ENCODE assay signal across 9 cellular contexts in genomic region chr15:66254364-66255292, GRCh38. TPM values are rescaled to one million over a fixed set of nuclear protein-coding genes. Genes with fewer than 3 reads are reported as not detected.
DNase-seq lines count a peak whose midpoint lies in the region; ATAC-seq and TF ChIP-seq lines count a peak whose summit lies in the region.
"Had no signal": no experiment of that assay in that cellular context is flagged by ENCODE, and none has a peak within 500 bp of the region (broad histone marks: within the 10 kb centered on the region; RNA-seq: fewer than 3 reads in every experiment).

No MANE protein-coding gene starts in this region.

- 38 to 46% (median 46%) methylated on average over 35 of the region's 35 CpGs for WGBS in psoas muscle, 3 donors
- WGBS in ovary, 3 donors, result 10 to 15% (median 13%) methylated on average over 35 of the region's 35 CpGs

- no peak overlapping the region for H3K27ac ChIP-seq in psoas muscle
- no peak overlapping the region for H3K27ac ChIP-seq in ovary
- H3K27ac ChIP-seq: body of pancreas had no signal

- H3K27me3 Mint-ChIP-seq in activated CD8-positive, alpha-beta T cell treated with anti-CD3 and anti-CD28 coated beads, Interleukin-2, amount 10 ng/mL, durations not matched to agents 7 days and 5 days (ENCODE audit: low read depth), result peaks cover 67% of the 10 kb centered on the region

- no peaks in the 10 kb centered on the region for H3K9me3 ChIP-seq in psoas muscle
- no peaks in the 10 kb centered on the region for H3K9me3 ChIP-seq in ovary
- H3K9me3 ChIP-seq: body of pancreas had no signal

- no peak overlapping the region for H3K27ac Mint-ChIP-seq in activated CD8-positive, alpha-beta T cell treated with anti-CD3 and anti-CD28 coated beads, Interleukin-2, amount 10 ng/mL, durations not matched to agents 7 days and 5 days

- DNase-seq in ELF-1 (ENCODE audit: low read depth, low spot score) (peak; percentile 56), fibroblast of villous mesenchyme (ENCODE audit: low read depth) (no peak), psoas muscle (no peak), NCI-H1930 (lab: John Stamatoyannopoulos, UW) (no peak), ovary (no peak)
- no peak for DNase-seq in activated CD8-positive, alpha-beta T cell treated with anti-CD3 and anti-CD28 coated beads, Interleukin-2, amount 10 ng/mL, durations not matched to agents 7 days and 5 days

- no peak for TF ChIP-seq CTCF in WI38 (IDR thresholded peaks at IDR 0.05; ENCODE audit: low read depth, low read length)
- no peak for TF ChIP-seq CTCF in fibroblast of villous mesenchyme (IDR thresholded peaks at IDR 0.05; ENCODE audit: insufficient read depth, low read depth, low read length)
- no peak for TF ChIP-seq CTCF in psoas muscle (IDR thresholded peaks at IDR 0.05)
- no peak for TF ChIP-seq CTCF in ovary (IDR thresholded peaks at IDR 0.05)

- POLR2A ChIA-PET in activated CD8-positive, alpha-beta T cell treated with anti-CD3 and anti-CD28 coated beads, Interleukin-2, amount 10 ng/mL, durations not matched to agents 7 days and 5 days (lab: Charles Lee), result no interaction called here

- H3K9me3 Mint-ChIP-seq in activated CD8-positive, alpha-beta T cell treated with anti-CD3 and anti-CD28 coated beads, Interleukin-2, amount 10 ng/mL, durations not matched to agents 7 days and 5 days (ENCODE audit: insufficient read depth), result no peaks in the 10 kb centered on the region

- no peaks in the 10 kb centered on the region for H3K36me3 ChIP-seq in psoas muscle (ENCODE audit: insufficient read depth in 1 of 2, low read depth in 1 of 2)
- no peaks in the 10 kb centered on the region for H3K36me3 ChIP-seq in ovary

- TF ChIP-seq EP300 in ovary (IDR thresholded peaks at IDR 0.05), result no peak

- CTCF ChIA-PET in activated CD8-positive, alpha-beta T cell treated with anti-CD3 and anti-CD28 coated beads, Interleukin-2, amount 10 ng/mL, durations not matched to agents 7 days and 5 days (lab: Charles Lee), result no interaction called here

- peak overlapping the region; percentile 41 for H3K4me3 ChIP-seq in WI38 (ENCODE audit: low read depth, low read length)
- H3K4me3 ChIP-seq in fibroblast of villous mesenchyme (ENCODE audit: low read depth, low read length), result peak overlapping the region; percentile 54
- peak overlapping the region; percentile 67 for H3K4me3 ChIP-seq in psoas muscle
- H3K4me3 ChIP-seq in ovary, result no peak overlapping the region
- H3K4me3 ChIP-seq: body of pancreas had no signal

- peaks cover 4 to 75% (median 20%) of the 10 kb centered on the region in 3 donors for H3K27me3 ChIP-seq in psoas muscle (ENCODE audit: insufficient read depth in 3 of 3, low read length in 2 of 3)
- H3K27me3 ChIP-seq in ovary, result no peaks in the 10 kb centered on the region

- H3K4me3 Mint-ChIP-seq in activated CD8-positive, alpha-beta T cell treated with anti-CD3 and anti-CD28 coated beads, Interleukin-2, amount 10 ng/mL, durations not matched to agents 7 days and 5 days, result no peak overlapping the region

- peaks cover 12% of the 10 kb centered on the region for H3K4me1 ChIP-seq in psoas muscle
- H3K4me1 ChIP-seq in ovary (ENCODE audit: insufficient read depth), result peaks cover 5% of the 10 kb centered on the region

- no peak for TF ChIP-seq POLR2A in ovary (IDR thresholded peaks at IDR 0.05)

- peaks cover 24% of the 10 kb centered on the region for H3K4me1 Mint-ChIP-seq in activated CD8-positive, alpha-beta T cell treated with anti-CD3 and anti-CD28 coated beads, Interleukin-2, amount 10 ng/mL, durations not matched to agents 7 days and 5 days (ENCODE audit: low read depth)

- intact Hi-C loops in psoas muscle (cut with DNase I) (loop anchor here in 1 of 2 donors (5.0 kb wide), 1 partner anchor 33 kb away; no protein-coding TSS in a partner anchor), ovary (cut with DNase I) (loop anchor here in 1 of 4 donors (5.0 kb wide), 1 partner anchor 617 kb away; no protein-coding TSS in a partner anchor)

- ATAC-seq in psoas muscle, result no peak
- ATAC-seq in activated CD4-positive, CD25-positive, alpha-beta regulatory T cell treated with anti-CD3 and anti-CD28 coated beads, Interleukin-2, amount 50 U/mL, for 24 hours, result no peak
- ATAC-seq in activated CD8-positive, alpha-beta T cell treated with anti-CD3 and anti-CD28 coated beads, Interleukin-2, amount 10 ng/mL, durations not matched to agents 7 days and 5 days, result no peak

- peaks cover 3% of the 10 kb centered on the region for H3K36me3 Mint-ChIP-seq in activated CD8-positive, alpha-beta T cell treated with anti-CD3 and anti-CD28 coated beads, Interleukin-2, amount 10 ng/mL, durations not matched to agents 7 days and 5 days (ENCODE audit: low read depth)

RNA-seq across cellular contexts. Expression of gene MEGF11, which starts 1.1 kb away (rescaled TPM):
- total RNA-seq in fibroblast of villous mesenchyme (under 0.01 TPM in 1 of 2 replicates, not detected in the other), psoas muscle (not detected), ovary (10 to 100 TPM in 1 of 7 donors, 1 to 10 TPM in 1, under 1 TPM in 4, not detected in 1; 0.20 to 11.4 (median 0.65) TPM)
- polyA plus RNA-seq in psoas muscle (under 1 TPM in 2 of 3 donors, not detected in 1; 0.04 to 0.05 TPM), ovary (under 1 TPM in 1 of 2 donors, not detected in 1; 0.04 TPM)
- total RNA-seq in activated CD8-positive, alpha-beta T cell treated with anti-CD3 and anti-CD28 coated beads, Interleukin-2, amount 10 ng/mL, durations not matched to agents 7 days and 5 days, result not detected
- total RNA-seq: body of pancreas had no signal

RNA-seq across cellular contexts. Expression of gene DIS3L, which starts 38.7 kb away (rescaled TPM):
- 20.9 and 31.5 TPM in 2 replicates for total RNA-seq in fibroblast of villous mesenchyme
- 10 to 100 TPM; 27.8 to 38.7 (median 34.9) TPM for total RNA-seq in psoas muscle
- 10 to 100 TPM; 11.0 to 41.5 (median 21.8) TPM for polyA plus RNA-seq in psoas muscle
- total RNA-seq in ovary, result 10 to 100 TPM; 23.4 to 39.6 (median 31.9) TPM
- 10 to 100 TPM; 19.6 to 54.6 TPM for polyA plus RNA-seq in ovary
- 10 to 100 TPM; 23.6 to 24.3 TPM for total RNA-seq in activated CD8-positive, alpha-beta T cell treated with anti-CD3 and anti-CD28 coated beads, Interleukin-2, amount 10 ng/mL, durations not matched to agents 7 days and 5 days
